Comparison of ENCODE assay signal across 1 cellular context in the genomic region with DNA sequence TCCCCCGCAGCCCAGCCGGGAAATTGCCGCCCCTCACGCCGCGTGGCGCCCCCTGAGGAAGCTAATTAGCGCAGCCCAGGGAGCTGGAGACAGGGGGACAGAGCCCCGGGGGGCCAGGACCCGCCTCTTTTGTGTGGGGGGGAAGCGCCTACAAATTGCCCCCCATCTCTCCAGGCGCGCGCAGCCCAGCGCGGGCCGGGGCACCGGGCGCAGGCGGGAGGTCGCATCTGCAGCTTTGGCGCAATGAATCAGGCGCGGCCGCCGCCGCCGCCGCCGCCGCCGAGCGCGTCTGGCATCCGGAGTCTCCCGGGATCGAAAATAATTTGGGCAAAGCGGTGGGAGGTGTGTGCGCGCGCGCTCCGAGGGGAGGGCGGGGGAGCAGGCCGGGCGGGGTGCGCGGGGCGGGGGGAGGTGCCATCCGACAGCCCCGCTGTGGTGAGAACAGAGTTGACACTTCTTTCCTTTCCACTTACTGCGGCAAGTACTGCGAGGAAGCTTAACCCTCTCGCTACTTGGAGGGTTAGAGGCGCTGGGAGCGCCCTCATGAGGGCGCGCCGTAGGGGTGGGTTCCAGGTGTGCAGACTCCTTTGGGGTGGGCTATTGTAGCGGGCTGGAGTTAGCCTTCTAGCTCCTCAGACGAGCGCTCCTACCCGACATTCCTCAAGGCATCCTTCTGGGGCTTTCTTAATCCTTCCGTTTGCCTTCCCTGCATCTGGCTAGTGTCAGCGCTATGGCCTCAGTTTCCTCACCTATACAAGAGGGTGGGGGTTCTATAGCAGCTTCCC.
TF ChIP-seq lines count a peak whose summit lies in the region.

No MANE protein-coding gene starts in this region.

TF ChIP-seq in H1, 55 proteins besides CTCF, POLR2A, EP300 and RAD21:
- TF ChIP-seq CBX8 (IDR thresholded peaks at IDR 0.05; ENCODE audit: borderline replicate concordance, low read depth, low read length) (no peak), RBBP5 (IDR thresholded peaks at IDR 0.05; ENCODE audit: borderline replicate concordance, low read depth, low read length) (peak; percentile 85; the same call in 1 of the 2 replicates), TAF1 (IDR thresholded peaks at IDR 0.05; ENCODE audit: low read depth, low read length) (peak; percentile 48), SRF (IDR thresholded peaks at IDR 0.05; ENCODE audit: low read depth, low read length) (no peak), GABPA (IDR thresholded peaks at IDR 0.05; ENCODE audit: borderline replicate concordance, insufficient read depth, low read length) (no peak), SP4 (IDR thresholded peaks at IDR 0.05; ENCODE audit: low read length) (0 out of 2 replicates have a peak, but pooled peaks have one; percentile 14), TBP (IDR thresholded peaks at IDR 0.05; ENCODE audit: low read depth, low read length) (0 out of 2 replicates have a peak, but pooled peaks have one; percentile 16), EZH2 (IDR thresholded peaks at IDR 0.05; ENCODE audit: low read depth, low read length, severe bottlenecking) (no peak), POLR2AphosphoS5 (IDR thresholded peaks at IDR 0.05; ENCODE audit: low read depth, low read length) (no peak), KDM1A (IDR thresholded peaks at IDR 0.05; ENCODE audit: borderline replicate concordance, low read length) (no peak), SIX5 (IDR thresholded peaks at IDR 0.05; ENCODE audit: low read depth, low read length) (no peak), TAF7 (optimal IDR thresholded peaks at IDR 0.05; ENCODE audit: borderline replicate concordance, low read depth, low read length) (peak; percentile 72), CHD1 (IDR thresholded peaks at IDR 0.05; ENCODE audit: low read depth, low read length) (no peak), NANOG (IDR thresholded peaks at IDR 0.05; ENCODE audit: insufficient read depth, low read depth, low read length, poor library complexity, severe bottlenecking) (no peak), CEBPB (IDR thresholded peaks at IDR 0.05; ENCODE audit: low read depth, low read length) (no peak), HDAC2 (IDR thresholded peaks at IDR 0.05; ENCODE audit: borderline replicate concordance in 1 of 2, low read depth in 2 of 2, low read length in 2 of 2) (peak in 1 of 2 experiments; percentile 80; a peak in 1 of 4 replicates), TEAD4 (IDR thresholded peaks at IDR 0.05; ENCODE audit: low read depth, low read length) (no peak), SIN3A (conservative IDR thresholded peaks at IDR 0.05 in 1 of 2, IDR thresholded peaks at IDR 0.05 in 1 of 2; ENCODE audit: low read depth in 1 of 2, low read length in 2 of 2) (peak in 1 of 2 experiments; percentile 10; a peak in 1 of 4 replicates), SIRT6 (IDR thresholded peaks at IDR 0.05; ENCODE audit: low read length) (no peak), SAP30 (IDR thresholded peaks at IDR 0.05; ENCODE audit: insufficient read depth, insufficient replicate concordance, low read length) (no peak), JUN (IDR thresholded peaks at IDR 0.05; ENCODE audit: low read depth, low read length) (no peak), SUZ12 (IDR thresholded peaks at IDR 0.05; ENCODE audit: low read length) (no peak), RFX5 (IDR thresholded peaks at IDR 0.05; ENCODE audit: borderline replicate concordance, low read depth, low read length) (no peak), CBX5 (IDR thresholded peaks at IDR 0.05; ENCODE audit: low read depth, low read length) (no peak), NRF1 (IDR thresholded peaks at IDR 0.05; ENCODE audit: low read depth, low read length) (no peak), KDM4A (IDR thresholded peaks at IDR 0.05; ENCODE audit: low read depth, low read length, severe bottlenecking) (peak; percentile 53), CTBP2 (IDR thresholded peaks at IDR 0.05; ENCODE audit: borderline replicate concordance, insufficient read depth, insufficient read length, low read length) (no peak), BACH1 (IDR thresholded peaks at IDR 0.05; ENCODE audit: low read length) (no peak), ASH2L (IDR thresholded peaks at IDR 0.05; ENCODE audit: low read length) (peak; percentile 30), JUND (IDR thresholded peaks at IDR 0.05; ENCODE audit: low read length) (no peak)
- TF ChIP-seq, protein P1, sequence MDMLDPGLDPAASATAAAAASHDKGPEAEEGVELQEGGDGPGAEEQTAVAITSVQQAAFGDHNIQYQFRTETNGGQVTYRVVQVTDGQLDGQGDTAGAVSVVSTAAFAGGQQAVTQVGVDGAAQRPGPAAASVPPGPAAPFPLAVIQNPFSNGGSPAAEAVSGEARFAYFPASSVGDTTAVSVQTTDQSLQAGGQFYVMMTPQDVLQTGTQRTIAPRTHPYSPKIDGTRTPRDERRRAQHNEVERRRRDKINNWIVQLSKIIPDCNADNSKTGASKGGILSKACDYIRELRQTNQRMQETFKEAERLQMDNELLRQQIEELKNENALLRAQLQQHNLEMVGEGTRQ (IDR thresholded peaks at IDR 0.05; ENCODE audit: low read length), result no peak
- TF ChIP-seq, protein P2, sequence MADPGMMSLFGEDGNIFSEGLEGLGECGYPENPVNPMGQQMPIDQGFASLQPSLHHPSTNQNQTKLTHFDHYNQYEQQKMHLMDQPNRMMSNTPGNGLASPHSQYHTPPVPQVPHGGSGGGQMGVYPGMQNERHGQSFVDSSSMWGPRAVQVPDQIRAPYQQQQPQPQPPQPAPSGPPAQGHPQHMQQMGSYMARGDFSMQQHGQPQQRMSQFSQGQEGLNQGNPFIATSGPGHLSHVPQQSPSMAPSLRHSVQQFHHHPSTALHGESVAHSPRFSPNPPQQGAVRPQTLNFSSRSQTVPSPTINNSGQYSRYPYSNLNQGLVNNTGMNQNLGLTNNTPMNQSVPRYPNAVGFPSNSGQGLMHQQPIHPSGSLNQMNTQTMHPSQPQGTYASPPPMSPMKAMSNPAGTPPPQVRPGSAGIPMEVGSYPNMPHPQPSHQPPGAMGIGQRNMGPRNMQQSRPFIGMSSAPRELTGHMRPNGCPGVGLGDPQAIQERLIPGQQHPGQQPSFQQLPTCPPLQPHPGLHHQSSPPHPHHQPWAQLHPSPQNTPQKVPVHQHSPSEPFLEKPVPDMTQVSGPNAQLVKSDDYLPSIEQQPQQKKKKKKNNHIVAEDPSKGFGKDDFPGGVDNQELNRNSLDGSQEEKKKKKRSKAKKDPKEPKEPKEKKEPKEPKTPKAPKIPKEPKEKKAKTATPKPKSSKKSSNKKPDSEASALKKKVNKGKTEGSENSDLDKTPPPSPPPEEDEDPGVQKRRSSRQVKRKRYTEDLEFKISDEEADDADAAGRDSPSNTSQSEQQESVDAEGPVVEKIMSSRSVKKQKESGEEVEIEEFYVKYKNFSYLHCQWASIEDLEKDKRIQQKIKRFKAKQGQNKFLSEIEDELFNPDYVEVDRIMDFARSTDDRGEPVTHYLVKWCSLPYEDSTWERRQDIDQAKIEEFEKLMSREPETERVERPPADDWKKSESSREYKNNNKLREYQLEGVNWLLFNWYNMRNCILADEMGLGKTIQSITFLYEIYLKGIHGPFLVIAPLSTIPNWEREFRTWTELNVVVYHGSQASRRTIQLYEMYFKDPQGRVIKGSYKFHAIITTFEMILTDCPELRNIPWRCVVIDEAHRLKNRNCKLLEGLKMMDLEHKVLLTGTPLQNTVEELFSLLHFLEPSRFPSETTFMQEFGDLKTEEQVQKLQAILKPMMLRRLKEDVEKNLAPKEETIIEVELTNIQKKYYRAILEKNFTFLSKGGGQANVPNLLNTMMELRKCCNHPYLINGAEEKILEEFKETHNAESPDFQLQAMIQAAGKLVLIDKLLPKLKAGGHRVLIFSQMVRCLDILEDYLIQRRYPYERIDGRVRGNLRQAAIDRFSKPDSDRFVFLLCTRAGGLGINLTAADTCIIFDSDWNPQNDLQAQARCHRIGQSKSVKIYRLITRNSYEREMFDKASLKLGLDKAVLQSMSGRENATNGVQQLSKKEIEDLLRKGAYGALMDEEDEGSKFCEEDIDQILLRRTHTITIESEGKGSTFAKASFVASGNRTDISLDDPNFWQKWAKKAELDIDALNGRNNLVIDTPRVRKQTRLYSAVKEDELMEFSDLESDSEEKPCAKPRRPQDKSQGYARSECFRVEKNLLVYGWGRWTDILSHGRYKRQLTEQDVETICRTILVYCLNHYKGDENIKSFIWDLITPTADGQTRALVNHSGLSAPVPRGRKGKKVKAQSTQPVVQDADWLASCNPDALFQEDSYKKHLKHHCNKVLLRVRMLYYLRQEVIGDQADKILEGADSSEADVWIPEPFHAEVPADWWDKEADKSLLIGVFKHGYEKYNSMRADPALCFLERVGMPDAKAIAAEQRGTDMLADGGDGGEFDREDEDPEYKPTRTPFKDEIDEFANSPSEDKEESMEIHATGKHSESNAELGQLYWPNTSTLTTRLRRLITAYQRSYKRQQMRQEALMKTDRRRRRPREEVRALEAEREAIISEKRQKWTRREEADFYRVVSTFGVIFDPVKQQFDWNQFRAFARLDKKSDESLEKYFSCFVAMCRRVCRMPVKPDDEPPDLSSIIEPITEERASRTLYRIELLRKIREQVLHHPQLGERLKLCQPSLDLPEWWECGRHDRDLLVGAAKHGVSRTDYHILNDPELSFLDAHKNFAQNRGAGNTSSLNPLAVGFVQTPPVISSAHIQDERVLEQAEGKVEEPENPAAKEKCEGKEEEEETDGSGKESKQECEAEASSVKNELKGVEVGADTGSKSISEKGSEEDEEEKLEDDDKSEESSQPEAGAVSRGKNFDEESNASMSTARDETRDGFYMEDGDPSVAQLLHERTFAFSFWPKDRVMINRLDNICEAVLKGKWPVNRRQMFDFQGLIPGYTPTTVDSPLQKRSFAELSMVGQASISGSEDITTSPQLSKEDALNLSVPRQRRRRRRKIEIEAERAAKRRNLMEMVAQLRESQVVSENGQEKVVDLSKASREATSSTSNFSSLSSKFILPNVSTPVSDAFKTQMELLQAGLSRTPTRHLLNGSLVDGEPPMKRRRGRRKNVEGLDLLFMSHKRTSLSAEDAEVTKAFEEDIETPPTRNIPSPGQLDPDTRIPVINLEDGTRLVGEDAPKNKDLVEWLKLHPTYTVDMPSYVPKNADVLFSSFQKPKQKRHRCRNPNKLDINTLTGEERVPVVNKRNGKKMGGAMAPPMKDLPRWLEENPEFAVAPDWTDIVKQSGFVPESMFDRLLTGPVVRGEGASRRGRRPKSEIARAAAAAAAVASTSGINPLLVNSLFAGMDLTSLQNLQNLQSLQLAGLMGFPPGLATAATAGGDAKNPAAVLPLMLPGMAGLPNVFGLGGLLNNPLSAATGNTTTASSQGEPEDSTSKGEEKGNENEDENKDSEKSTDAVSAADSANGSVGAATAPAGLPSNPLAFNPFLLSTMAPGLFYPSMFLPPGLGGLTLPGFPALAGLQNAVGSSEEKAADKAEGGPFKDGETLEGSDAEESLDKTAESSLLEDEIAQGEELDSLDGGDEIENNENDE (IDR thresholded peaks at IDR 0.05; ENCODE audit: insufficient replicate concordance, low read length), result no peak
- TF ChIP-seq, protein P3, sequence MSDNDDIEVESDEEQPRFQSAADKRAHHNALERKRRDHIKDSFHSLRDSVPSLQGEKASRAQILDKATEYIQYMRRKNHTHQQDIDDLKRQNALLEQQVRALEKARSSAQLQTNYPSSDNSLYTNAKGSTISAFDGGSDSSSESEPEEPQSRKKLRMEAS (IDR thresholded peaks at IDR 0.05), result no peak
- TF ChIP-seq, protein P4, sequence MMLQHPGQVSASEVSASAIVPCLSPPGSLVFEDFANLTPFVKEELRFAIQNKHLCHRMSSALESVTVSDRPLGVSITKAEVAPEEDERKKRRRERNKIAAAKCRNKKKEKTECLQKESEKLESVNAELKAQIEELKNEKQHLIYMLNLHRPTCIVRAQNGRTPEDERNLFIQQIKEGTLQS (IDR thresholded peaks at IDR 0.05; ENCODE audit: insufficient read depth, low read depth, low read length), result no peak
